Comparison of ENCODE assay signal across 1 cellular context in the genomic region with DNA sequence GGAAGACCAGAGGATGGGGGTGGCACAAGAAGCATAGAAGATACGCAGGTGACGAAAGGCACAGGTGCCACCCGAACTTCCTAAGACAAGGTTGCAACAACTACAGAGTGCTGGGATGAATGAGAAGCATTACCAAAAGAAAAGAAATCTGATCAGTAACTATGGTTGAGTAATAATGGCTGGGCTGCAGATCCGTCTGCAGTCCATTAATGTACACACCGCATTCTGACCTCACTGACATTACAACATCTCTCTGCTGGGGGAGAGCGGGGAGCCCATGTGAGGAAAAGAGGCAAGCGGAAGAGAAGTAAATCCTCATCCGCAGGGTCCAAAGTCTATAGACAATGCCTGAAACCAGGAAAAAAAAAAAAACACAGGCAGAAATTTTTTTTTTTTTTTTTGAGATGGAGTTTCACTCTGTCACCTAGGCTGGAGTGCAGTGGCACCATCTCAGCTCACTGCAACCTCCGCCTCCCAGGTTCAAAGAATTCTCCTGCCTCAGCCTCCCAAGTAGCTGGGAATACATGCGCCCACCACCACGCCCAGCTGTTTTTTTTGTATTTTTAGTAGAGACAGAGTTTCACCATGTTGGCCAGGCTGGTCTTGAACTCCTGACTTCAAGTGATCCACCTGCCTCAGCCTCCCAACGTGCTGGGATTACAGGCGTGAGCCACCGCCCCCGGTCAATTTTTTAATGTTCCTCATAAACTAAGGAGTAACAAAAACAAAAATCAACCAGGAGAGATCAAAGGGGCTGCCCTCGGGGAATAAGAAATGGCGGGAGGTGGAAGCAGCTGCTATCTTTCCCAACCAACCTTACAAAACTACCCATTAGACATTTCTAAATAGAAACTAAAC.
A peak's percentile ranks its signal among the peaks of the same experiment; 100 is the strongest.
TF ChIP-seq lines count a peak whose summit lies in the region.
"Not testable (repeated sequence)": the region's sequence is repeated elsewhere in the genome, so short reads cannot be mapped to it uniquely, and the experiment has no call there.

No MANE protein-coding gene starts in this region.

TF ChIP-seq in HepG2, 621 proteins besides CTCF, POLR2A, EP300 and RAD21 (continued from another document and continues in another):
- TF ChIP-seq ZHX2 (IDR thresholded peaks at IDR 0.05; ENCODE audit: low read depth) = peak; percentile 78
- TF ChIP-seq ZHX2 (CRISPR knock-in tag; IDR thresholded peaks at IDR 0.05; ENCODE audit: borderline replicate concordance) = not testable (repeated sequence)
- TF ChIP-seq POGZ (CRISPR knock-in tag; IDR thresholded peaks at IDR 0.05) = peak; percentile 61
- TF ChIP-seq YEATS4 (CRISPR knock-in tag; IDR thresholded peaks at IDR 0.05; ENCODE audit: borderline replicate concordance) = peak; percentile 35; the same call in 1 of the 2 replicates
- peak; percentile 94 for TF ChIP-seq SAP130 (CRISPR knock-in tag; IDR thresholded peaks at IDR 0.05; ENCODE audit: low read depth)
- peak; percentile 74 for TF ChIP-seq ZNF430 (CRISPR knock-in tag; IDR thresholded peaks at IDR 0.05)
- peak; percentile 83 for TF ChIP-seq NR2F2 (IDR thresholded peaks at IDR 0.05; ENCODE audit: borderline replicate concordance, low read depth)
- TF ChIP-seq TEAD3 (CRISPR knock-in tag; optimal IDR thresholded peaks at IDR 0.05; ENCODE audit: borderline replicate concordance) = peak; percentile 80
- peak; percentile 40; the same call in 1 of the 2 replicates for TF ChIP-seq SMC3 (IDR thresholded peaks at IDR 0.05; ENCODE audit: low read length)
- TF ChIP-seq GABPB1 (CRISPR knock-in tag; IDR thresholded peaks at IDR 0.05) = peak; percentile 52; the same call in 1 of the 2 replicates
- peak; percentile 90 for TF ChIP-seq KMT2A (CRISPR knock-in tag; IDR thresholded peaks at IDR 0.05)
- TF ChIP-seq ATF2 (CRISPR knock-in tag; IDR thresholded peaks at IDR 0.05) = peak; percentile 91; the same call in 1 of the 2 replicates
- peak; percentile 89 for TF ChIP-seq BCL6 (CRISPR knock-in tag; IDR thresholded peaks at IDR 0.05)
- TF ChIP-seq MIXL1 (CRISPR knock-in tag; IDR thresholded peaks at IDR 0.05) = peak; percentile 77; the same call in 1 of the 2 replicates
- peak; percentile 11; the same call in 1 of the 2 replicates for TF ChIP-seq ZFX (CRISPR knock-in tag; IDR thresholded peaks at IDR 0.05; ENCODE audit: low read depth)
- TF ChIP-seq RCOR2 (CRISPR knock-in tag; IDR thresholded peaks at IDR 0.05) = peak; percentile 76; the same call in 1 of the 2 replicates
- TF ChIP-seq, protein P1, sequence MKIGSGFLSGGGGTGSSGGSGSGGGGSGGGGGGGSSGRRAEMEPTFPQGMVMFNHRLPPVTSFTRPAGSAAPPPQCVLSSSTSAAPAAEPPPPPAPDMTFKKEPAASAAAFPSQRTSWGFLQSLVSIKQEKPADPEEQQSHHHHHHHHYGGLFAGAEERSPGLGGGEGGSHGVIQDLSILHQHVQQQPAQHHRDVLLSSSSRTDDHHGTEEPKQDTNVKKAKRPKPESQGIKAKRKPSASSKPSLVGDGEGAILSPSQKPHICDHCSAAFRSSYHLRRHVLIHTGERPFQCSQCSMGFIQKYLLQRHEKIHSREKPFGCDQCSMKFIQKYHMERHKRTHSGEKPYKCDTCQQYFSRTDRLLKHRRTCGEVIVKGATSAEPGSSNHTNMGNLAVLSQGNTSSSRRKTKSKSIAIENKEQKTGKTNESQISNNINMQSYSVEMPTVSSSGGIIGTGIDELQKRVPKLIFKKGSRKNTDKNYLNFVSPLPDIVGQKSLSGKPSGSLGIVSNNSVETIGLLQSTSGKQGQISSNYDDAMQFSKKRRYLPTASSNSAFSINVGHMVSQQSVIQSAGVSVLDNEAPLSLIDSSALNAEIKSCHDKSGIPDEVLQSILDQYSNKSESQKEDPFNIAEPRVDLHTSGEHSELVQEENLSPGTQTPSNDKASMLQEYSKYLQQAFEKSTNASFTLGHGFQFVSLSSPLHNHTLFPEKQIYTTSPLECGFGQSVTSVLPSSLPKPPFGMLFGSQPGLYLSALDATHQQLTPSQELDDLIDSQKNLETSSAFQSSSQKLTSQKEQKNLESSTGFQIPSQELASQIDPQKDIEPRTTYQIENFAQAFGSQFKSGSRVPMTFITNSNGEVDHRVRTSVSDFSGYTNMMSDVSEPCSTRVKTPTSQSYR (CRISPR knock-in tag; IDR thresholded peaks at IDR 0.05; ENCODE audit: borderline replicate concordance) = peak; percentile 60
- 0 out of 2 replicates have a peak, but pooled peaks have one; percentile 45 for TF ChIP-seq SMYD3 (CRISPR knock-in tag; IDR thresholded peaks at IDR 0.05)
- TF ChIP-seq DMAP1 (CRISPR knock-in tag; IDR thresholded peaks at IDR 0.05) = peak; percentile 54; the same call in 1 of the 2 replicates
- peak; percentile 56; the same call in 1 of the 2 replicates for TF ChIP-seq MBD4 (IDR thresholded peaks at IDR 0.05; ENCODE audit: borderline replicate concordance, low read length)
- TF ChIP-seq ZBTB4 (CRISPR knock-in tag; IDR thresholded peaks at IDR 0.05; ENCODE audit: borderline replicate concordance) = 0 out of 2 replicates have a peak, but pooled peaks have one; percentile 36
- peak; percentile 83 for TF ChIP-seq ZEB1 (IDR thresholded peaks at IDR 0.05; ENCODE audit: insufficient replicate concordance, low read depth)
- TF ChIP-seq, protein P2, sequence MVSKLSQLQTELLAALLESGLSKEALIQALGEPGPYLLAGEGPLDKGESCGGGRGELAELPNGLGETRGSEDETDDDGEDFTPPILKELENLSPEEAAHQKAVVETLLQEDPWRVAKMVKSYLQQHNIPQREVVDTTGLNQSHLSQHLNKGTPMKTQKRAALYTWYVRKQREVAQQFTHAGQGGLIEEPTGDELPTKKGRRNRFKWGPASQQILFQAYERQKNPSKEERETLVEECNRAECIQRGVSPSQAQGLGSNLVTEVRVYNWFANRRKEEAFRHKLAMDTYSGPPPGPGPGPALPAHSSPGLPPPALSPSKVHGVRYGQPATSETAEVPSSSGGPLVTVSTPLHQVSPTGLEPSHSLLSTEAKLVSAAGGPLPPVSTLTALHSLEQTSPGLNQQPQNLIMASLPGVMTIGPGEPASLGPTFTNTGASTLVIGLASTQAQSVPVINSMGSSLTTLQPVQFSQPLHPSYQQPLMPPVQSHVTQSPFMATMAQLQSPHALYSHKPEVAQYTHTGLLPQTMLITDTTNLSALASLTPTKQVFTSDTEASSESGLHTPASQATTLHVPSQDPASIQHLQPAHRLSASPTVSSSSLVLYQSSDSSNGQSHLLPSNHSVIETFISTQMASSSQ (IDR thresholded peaks at IDR 0.05; ENCODE audit: low read depth) = peak; percentile 55; the same call in 1 of the 2 replicates
- TF ChIP-seq, protein P2 (CRISPR knock-in tag; IDR thresholded peaks at IDR 0.05; ENCODE audit: borderline replicate concordance) = peak; percentile 68; the same call in 1 of the 2 replicates
- TF ChIP-seq, protein P3, sequence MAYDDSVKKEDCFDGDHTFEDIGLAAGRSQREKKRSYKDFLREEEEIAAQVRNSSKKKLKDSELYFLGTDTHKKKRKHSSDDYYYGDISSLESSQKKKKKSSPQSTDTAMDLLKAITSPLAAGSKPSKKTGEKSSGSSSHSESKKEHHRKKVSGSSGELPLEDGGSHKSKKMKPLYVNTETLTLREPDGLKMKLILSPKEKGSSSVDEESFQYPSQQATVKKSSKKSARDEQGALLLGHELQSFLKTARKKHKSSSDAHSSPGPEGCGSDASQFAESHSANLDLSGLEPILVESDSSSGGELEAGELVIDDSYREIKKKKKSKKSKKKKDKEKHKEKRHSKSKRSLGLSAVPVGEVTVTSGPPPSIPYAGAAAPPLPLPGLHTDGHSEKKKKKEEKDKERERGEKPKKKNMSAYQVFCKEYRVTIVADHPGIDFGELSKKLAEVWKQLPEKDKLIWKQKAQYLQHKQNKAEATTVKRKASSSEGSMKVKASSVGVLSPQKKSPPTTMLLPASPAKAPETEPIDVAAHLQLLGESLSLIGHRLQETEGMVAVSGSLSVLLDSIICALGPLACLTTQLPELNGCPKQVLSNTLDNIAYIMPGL (CRISPR knock-in tag; IDR thresholded peaks at IDR 0.05; ENCODE audit: borderline replicate concordance in 1 of 2, low read depth in 1 of 2) = peak in 1 of 2 experiments; percentile 67; a peak in 2 of 4 replicates
- peak; percentile 70 for TF ChIP-seq ZBTB25 (CRISPR knock-in tag; IDR thresholded peaks at IDR 0.05)
- 0 out of 2 replicates have a peak, but pooled peaks have one; percentile 40 for TF ChIP-seq ZNF670 (CRISPR knock-in tag; IDR thresholded peaks at IDR 0.05; ENCODE audit: borderline replicate concordance)
- peak; percentile 50; the same call in 1 of the 2 replicates for TF ChIP-seq ZNF460 (CRISPR knock-in tag; IDR thresholded peaks at IDR 0.05; ENCODE audit: borderline replicate concordance)
- TF ChIP-seq FOXA3 (CRISPR knock-in tag; IDR thresholded peaks at IDR 0.05) = peak; percentile 96
